22 cellular contexts compared by ENCODE assay signal in the genomic region with DNA sequence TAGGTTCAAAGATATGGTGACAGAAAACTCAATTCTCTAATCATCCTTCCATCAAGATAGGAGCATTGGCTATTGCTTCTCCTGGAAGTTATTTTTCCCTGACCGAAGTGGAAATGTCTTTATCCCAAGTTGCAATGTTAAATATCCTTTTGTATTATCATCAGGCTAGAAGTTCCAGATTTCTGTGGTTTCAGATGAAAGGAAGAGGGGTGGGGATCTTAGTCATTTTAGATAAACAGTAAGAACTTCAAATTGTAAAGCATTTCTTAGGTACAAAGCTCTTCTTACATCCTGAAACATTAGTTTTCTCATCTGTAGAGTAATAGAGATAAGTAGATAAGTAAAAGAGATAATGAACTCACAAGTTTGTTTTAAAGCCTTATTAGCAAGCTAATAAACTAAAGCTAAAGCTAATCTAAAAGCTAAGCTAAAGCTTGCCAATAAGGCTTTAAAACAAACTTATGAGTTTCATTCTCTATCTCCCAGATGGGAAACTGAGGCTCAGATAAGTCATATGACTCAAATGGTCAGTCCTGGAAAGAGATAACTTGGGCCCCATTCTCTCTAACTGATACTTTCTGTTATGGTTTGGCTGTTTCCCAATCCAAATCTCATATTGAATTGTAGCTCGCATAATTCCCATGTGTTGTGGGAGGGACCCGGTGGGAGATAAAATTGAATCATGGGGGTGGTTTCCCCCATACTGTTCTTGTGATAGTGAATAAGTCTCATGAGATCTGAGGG.
DNase-seq lines count a peak whose midpoint lies in the region; ATAC-seq, FAIRE-seq and TF ChIP-seq lines count a peak whose summit lies in the region.
"Had no signal": no experiment of that assay in that cellular context is flagged by ENCODE, and none has a peak within 500 bp of the region (broad histone marks: within the 10 kb centered on the region; RNA-seq: fewer than 3 reads in every experiment).

No MANE protein-coding gene starts in this region.

- no peak overlapping the region for H3K4me3 ChIP-seq in Caco-2 (ENCODE audit: low read depth, low read length)
- no peak overlapping the region for H3K4me3 ChIP-seq in brain microvascular endothelial cell (ENCODE audit: low read depth, low read length)
- H3K4me3 ChIP-seq in keratinocyte (ENCODE audit: control insufficient read depth in 2 of 3, extremely low read depth in 1 of 3, insufficient read depth in 2 of 3, low read depth in 1 of 3, low read length in 3 of 3): no peak overlapping the region
- H3K4me3 ChIP-seq: adrenal gland, MG63, tibial artery had no signal

- peaks cover 20% of the 10 kb centered on the region for H3K4me1 Mint-ChIP-seq in Caco-2 (ENCODE audit: low read depth, unreplicated experiment)
- H3K4me1 Mint-ChIP-seq in stimulated activated naive CD8-positive, alpha-beta T cell treated with anti-CD3 and anti-CD28 coated beads, Interleukin-15, amount 100 ng/mL, for 72 hours: no peaks in the 10 kb centered on the region
- H3K4me1 Mint-ChIP-seq: CD4-positive, alpha-beta memory T cell; stimulated activated naive B cell treated with anti-CD40 and anti-IgM and Interleukin-4, amounts not matched to agents 10 μg/mL and 1 μg/mL and 100 μg/mL, for 72 hours; T-cell had no signal

- peaks cover 15% of the 10 kb centered on the region for H3K4me1 ChIP-seq in Caco-2
- peaks cover 11% of the 10 kb centered on the region for H3K4me1 ChIP-seq in keratinocyte (ENCODE audit: control insufficient read depth, extremely low read depth, insufficient read depth, low read length)
- H3K4me1 ChIP-seq: adrenal gland, tibial artery had no signal

- H3K4me3 Mint-ChIP-seq in Caco-2 (ENCODE audit: unreplicated experiment): no peak overlapping the region
- no peak overlapping the region for H3K4me3 Mint-ChIP-seq in stimulated activated naive CD8-positive, alpha-beta T cell treated with anti-CD3 and anti-CD28 coated beads, Interleukin-15, amount 100 ng/mL, for 72 hours
- H3K4me3 Mint-ChIP-seq: CD4-positive, alpha-beta memory T cell; natural killer cell treated with Interleukin-12 subunit alpha and Interleukin-12 subunit beta and Interleukin-15 and Interleukin-18, amount 100 ng/mL, for 72 hours; stimulated activated naive B cell treated with anti-CD40 and anti-IgM and Interleukin-4, amounts not matched to agents 10 μg/mL and 1 μg/mL and 100 μg/mL, for 72 hours; T-cell had no signal

- peaks cover 28% of the 10 kb centered on the region for H3K9me3 Mint-ChIP-seq in Caco-2 (ENCODE audit: unreplicated experiment)
- H3K9me3 Mint-ChIP-seq in stimulated activated naive CD8-positive, alpha-beta T cell treated with anti-CD3 and anti-CD28 coated beads, Interleukin-15, amount 100 ng/mL, for 72 hours: peaks cover 9 to 13% of the 10 kb centered on the region in 2 donors

- H3K27ac ChIP-seq in brain microvascular endothelial cell (peak overlapping the region; percentile 23), keratinocyte (ENCODE audit: control insufficient read depth, insufficient read depth, low read length) (no peak overlapping the region)
- H3K27ac ChIP-seq: adrenal gland, tibial artery had no signal

- peaks cover 7% of the 10 kb centered on the region for H3K36me3 Mint-ChIP-seq in Caco-2 (ENCODE audit: insufficient read depth, unreplicated experiment)
- H3K36me3 Mint-ChIP-seq: stimulated activated naive B cell treated with anti-CD40 and anti-IgM and Interleukin-4, amounts not matched to agents 10 μg/mL and 1 μg/mL and 100 μg/mL, for 72 hours; T-cell had no signal

- no peak overlapping the region for H3K9ac ChIP-seq in keratinocyte (ENCODE audit: control insufficient read depth, extremely low read depth, insufficient read depth, low read length)

- no peak for TF ChIP-seq CTCF in Caco-2 (IDR thresholded peaks at IDR 0.05; ENCODE audit: insufficient read depth in 1 of 2, low read depth in 1 of 2, low read length in 1 of 2, severe bottlenecking in 1 of 2, unreplicated experiment in 1 of 2)
- TF ChIP-seq CTCF in brain microvascular endothelial cell (IDR thresholded peaks at IDR 0.05; ENCODE audit: low read depth, low read length, missing control alignments): no peak
- no peak for TF ChIP-seq CTCF in keratinocyte (optimal IDR thresholded peaks at IDR 0.05 in 1 of 3, IDR thresholded peaks at IDR 0.05 in 1 of 3, conservative IDR thresholded peaks at IDR 0.05 in 1 of 3; ENCODE audit: extremely low read depth in 1 of 3, insufficient read depth in 2 of 3, low read length in 3 of 3)

- CTCF ChIA-PET in Caco-2 (lab: Charles Lee): no interaction called here

- H3K9me3 ChIP-seq in Caco-2 (peaks cover 8% of the 10 kb centered on the region), keratinocyte (ENCODE audit: control insufficient read depth, low read depth, low read length) (no peaks in the 10 kb centered on the region)
- H3K9me3 ChIP-seq: adrenal gland had no signal

- peak overlapping the region; percentile 51 for H3K27ac Mint-ChIP-seq in Caco-2 (ENCODE audit: unreplicated experiment)
- H3K27ac Mint-ChIP-seq in stimulated activated naive CD8-positive, alpha-beta T cell treated with anti-CD3 and anti-CD28 coated beads, Interleukin-15, amount 100 ng/mL, for 72 hours: no peak overlapping the region
- H3K27ac Mint-ChIP-seq: CD4-positive, alpha-beta memory T cell; natural killer cell treated with Interleukin-12 subunit alpha and Interleukin-12 subunit beta and Interleukin-15 and Interleukin-18, amount 100 ng/mL, for 72 hours; stimulated activated naive B cell treated with anti-CD40 and anti-IgM and Interleukin-4, amounts not matched to agents 10 μg/mL and 1 μg/mL and 100 μg/mL, for 72 hours; T-cell had no signal

- no peak for FAIRE-seq in keratinocyte (lab: Jason Lieb, UNC)

- in situ Hi-C loops in brain microvascular endothelial cell (cut with HindIII; ENCODE audit: low pct_ligation_motif_present, low sequenced_read_pairs): no loop called here

- no peak for ATAC-seq in stimulated activated naive CD8-positive, alpha-beta T cell treated with anti-CD3 and anti-CD28 coated beads, Interleukin-15, amount 100 ng/mL, for 72 hours
- ATAC-seq in GM21360 (IDR thresholded peaks at IDR 0.05; ENCODE audit: unreplicated experiment): no peak
- ATAC-seq: natural killer cell treated with Interleukin-12 subunit alpha and Interleukin-12 subunit beta and Interleukin-15 and Interleukin-18, amount 100 ng/mL, for 72 hours; stimulated activated naive B cell treated with anti-CD40 and anti-IgM and Interleukin-4, amounts not matched to agents 10 μg/mL and 1 μg/mL and 100 μg/mL, for 72 hours; T-cell had no signal

- no TSS peak for BruUV-seq in Caco-2 (replicated peaks; lab: Mats Ljungman, UMichigan)

- H3K79me2 ChIP-seq in keratinocyte (ENCODE audit: control insufficient read depth, insufficient read depth, low read length): no peaks in the 10 kb centered on the region

- peaks cover 11% of the 10 kb centered on the region for H3K27me3 Mint-ChIP-seq in Caco-2 (ENCODE audit: insufficient read depth, unreplicated experiment)
- H3K27me3 Mint-ChIP-seq in stimulated activated naive CD8-positive, alpha-beta T cell treated with anti-CD3 and anti-CD28 coated beads, Interleukin-15, amount 100 ng/mL, for 72 hours: no peaks in the 10 kb centered on the region
- H3K27me3 Mint-ChIP-seq: natural killer cell treated with Interleukin-12 subunit alpha and Interleukin-12 subunit beta and Interleukin-15 and Interleukin-18, amount 100 ng/mL, for 72 hours; stimulated activated naive B cell treated with anti-CD40 and anti-IgM and Interleukin-4, amounts not matched to agents 10 μg/mL and 1 μg/mL and 100 μg/mL, for 72 hours; T-cell had no signal

- H3K27me3 ChIP-seq in Caco-2 (replicated peaks; ENCODE audit: control insufficient read depth, insufficient read depth, low read length) (no peaks in the 10 kb centered on the region), brain microvascular endothelial cell (replicated peaks) (no peaks in the 10 kb centered on the region), keratinocyte (ENCODE audit: control insufficient read depth, extremely low read depth, insufficient read depth, low read length) (no peaks in the 10 kb centered on the region)
- H3K27me3 ChIP-seq: adrenal gland, MG63, tibial artery had no signal

- H3K36me3 ChIP-seq in Caco-2 (ENCODE audit: control insufficient read depth, insufficient read depth, low read length) (no peaks in the 10 kb centered on the region), brain microvascular endothelial cell (replicated peaks) (no peaks in the 10 kb centered on the region), keratinocyte (ENCODE audit: control insufficient read depth in 2 of 2, extremely low read depth in 1 of 2, insufficient read depth in 2 of 2, low read length in 2 of 2) (no peaks in the 10 kb centered on the region)
- H3K36me3 ChIP-seq: adrenal gland, MG63, tibial artery had no signal

- intact Hi-C loops in Caco-2 (cut with micrococcal nuclease; ENCODE audit: unreplicated experiment): loop anchor here (2.0 kb wide), 1 partner anchor 20 kb away; no protein-coding TSS in a partner anchor

- no peaks in the 10 kb centered on the region for H3K9me1 ChIP-seq in keratinocyte (ENCODE audit: control insufficient read depth, extremely low read depth, insufficient read depth, low read length)

- no peak overlapping the region for H2AFZ ChIP-seq in keratinocyte (ENCODE audit: control insufficient read depth, low read length)

- H3K4me2 ChIP-seq in keratinocyte (ENCODE audit: control insufficient read depth, extremely low read depth, insufficient read depth, low read depth, low read length): peak overlapping the region; percentile 39

- dilution Hi-C loops in keratinocyte (cut with MboI; ENCODE audit: extremely low pct_ligation_motif_present, low sequenced_read_pairs): no loop called here

- POLR2A ChIA-PET in Caco-2 (lab: Charles Lee): no interaction called here

- no peaks in the 10 kb centered on the region for H4K20me1 ChIP-seq in keratinocyte (ENCODE audit: control insufficient read depth, extremely low read depth, insufficient read depth, low read length)

- DNase-seq in Caco-2 (peak in 1 of 2 experiments; percentile 18), M059J (ENCODE audit: low read depth) (peak; percentile 77), brain microvascular endothelial cell (peak; percentile 56), keratinocyte (ENCODE audit: low read depth, low spot score) (no peak), NCI-H1436 (lab: John Stamatoyannopoulos, UW) (no peak), DMS114 treated with DMSO at 0.1 percent for 48 hours (lab: John Stamatoyannopoulos, UW; ENCODE audit: unreplicated experiment) (no peak)
- DNase-seq in stimulated activated naive CD8-positive, alpha-beta T cell treated with anti-CD3 and anti-CD28 coated beads, Interleukin-15, amount 100 ng/mL, for 72 hours: no peak
- DNase-seq: activated CD4-positive, alpha-beta T cell treated with anti-CD3 and anti-CD28 coated beads for 48 hours; activated effector memory CD4-positive, alpha-beta T cell treated with Interleukin-2 at 50 U/mL for 16 hours; adrenal gland; CD4-positive, alpha-beta memory T cell; effector CD4-positive, alpha-beta T cell; MG63; NCI-H1436 treated with DMSO at 0.1 percent for 48 hours; NCI-H526 treated with DMSO at 0.1 percent for 48 hours; Right ventricle myocardium superior; stimulated activated CD4-positive, alpha-beta T cell treated with anti-CD3 and anti-CD28 coated beads, Interleukin-2, amount 100 ng/mL, for 24 hours; stimulated activated naive B cell treated with anti-CD40 and anti-IgM and Interleukin-4, amounts not matched to agents 10 μg/mL and 1 μg/mL and 100 μg/mL, for 72 hours; T-cell; tibial artery had no signal

Comparison
In these comparisons a context has a peak if more than half of its experiments do, and no peak if none do; other contexts are left out.
1. DNase-seq: peak in M059J (single experiment) and brain microvascular endothelial cell (single experiment); none in keratinocyte (single experiment), NCI-H1436 (single experiment), stimulated activated naive CD8-positive, alpha-beta T cell treated with anti-CD3 and anti-CD28 coated beads, Interleukin-15, amount 100 ng/mL, for 72 hours (0 of 2) and DMS114 treated with DMSO at 0.1 percent for 48 hours (single experiment).